Comparison of ENCODE assay signal across 8 cellular contexts in genomic region chr20:36606171-36607116, GRCh38. TPM values are rescaled to one million over a fixed set of nuclear protein-coding genes. Genes with fewer than 3 reads are reported as not detected.
DNase-seq lines count a peak whose midpoint lies in the region; FAIRE-seq and TF ChIP-seq lines count a peak whose summit lies in the region.

No MANE protein-coding gene starts in this region.

- peak overlapping the region; percentile 90 for H3K4me3 ChIP-seq in astrocyte of the spinal cord (ENCODE audit: low read depth, low read length)
- peak overlapping the region; percentile 96 to 100 (median 97) for H3K4me3 ChIP-seq in liver (ENCODE audit: low read depth in 1 of 3, low read length in 3 of 3)
- peak overlapping the region; percentile 44 to 97 (median 90) for H3K4me3 ChIP-seq in transverse colon

- intact Hi-C loops in transverse colon (cut with DNase I; ENCODE audit: low total_unique reads), result loop anchor here (10.0 kb wide), 1 partner anchor 148 kb away; no protein-coding TSS in a partner anchor

- TF ChIP-seq EP300 in transverse colon (IDR thresholded peaks at IDR 0.05; ENCODE audit: low read depth), result no peak

- DNase-seq in GM12891 (ENCODE audit: insufficient read length, low spot score) (no peak), NCI-H460 (ENCODE audit: extremely low read depth, low read depth) (peak; percentile 49), astrocyte of the spinal cord (ENCODE audit: low read depth, low spot score) (peak; percentile 9), transverse colon (peak; percentile 44), GM13976 (ENCODE audit: low spot score) (no peak), NCI-H1694 treated with DMSO at 0.1 percent for 48 hours (lab: John Stamatoyannopoulos, UW) (no peak), DMS153 (lab: John Stamatoyannopoulos, UW) (no peak)

- H3K36me3 ChIP-seq in liver (ENCODE audit: control insufficient read depth in 4 of 4, insufficient read depth in 3 of 4, low read depth in 1 of 4, low read length in 3 of 4) (peaks cover 10 to 27% (median 17%) of the 10 kb centered on the region in 4 donors), transverse colon (peaks cover 0 to 24% (median 10%) of the 10 kb centered on the region in 4 donors)

- H3K27me3 ChIP-seq in liver (ENCODE audit: control insufficient read depth in 4 of 4, insufficient read depth in 4 of 4, low read length in 3 of 4) (no peaks in the 10 kb centered on the region), transverse colon (no peaks in the 10 kb centered on the region)

- FAIRE-seq in GM12891 (lab: Jason Lieb, UNC), result peak; percentile 52

- H3K27ac ChIP-seq in liver (ENCODE audit: low read depth in 1 of 2, low read length in 2 of 2) (peak overlapping the region; percentile 87 to 91), transverse colon (peak overlapping the region; percentile 90 to 98 (median 93))

- TF ChIP-seq RAD21 in liver (IDR thresholded peaks at IDR 0.05), result peak in 1 of 2 donors; percentile 13

- no peaks in the 10 kb centered on the region for H3K9me3 ChIP-seq in liver (ENCODE audit: control insufficient read depth in 4 of 4, low read length in 3 of 4)
- no peaks in the 10 kb centered on the region for H3K9me3 ChIP-seq in transverse colon

- TF ChIP-seq POLR2A in GM12891 (IDR thresholded peaks at IDR 0.05; ENCODE audit: low read depth, low read length) (peak; percentile 11; the same call in 1 of the 2 replicates), transverse colon (IDR thresholded peaks at IDR 0.05) (no peak)

- H3K4me1 ChIP-seq in liver (ENCODE audit: control insufficient read depth in 4 of 4, insufficient read depth in 4 of 4, low read length in 3 of 4) (peaks cover 0 to 24% (median 17%) of the 10 kb centered on the region in 4 donors), transverse colon (peaks cover 8 to 26% (median 20%) of the 10 kb centered on the region in 4 donors)

- TF ChIP-seq CTCF in astrocyte of the spinal cord (IDR thresholded peaks at IDR 0.05; ENCODE audit: low read depth, low read length) (no peak), liver (IDR thresholded peaks at IDR 0.05; ENCODE audit: low read depth, low read length, missing input control) (no peak), transverse colon (IDR thresholded peaks at IDR 0.05) (no peak), GM13976 (IDR thresholded peaks at IDR 0.05; ENCODE audit: borderline replicate concordance, control extremely low read depth, extremely low read depth, insufficient read depth, missing control alignments) (no peak)

- under 1% methylated on average over 29 of the region's 29 CpGs for WGBS in liver
- 0 to 1% methylated on average over 15 to 28 of the region's 29 CpGs for WGBS in transverse colon (ENCODE audit: low coverage in 1 of 2), 2 donors

- peak overlapping the region; percentile 75 to 86 for H3K9ac ChIP-seq in liver (ENCODE audit: low read depth in 1 of 2, low read length in 2 of 2)

- in situ Hi-C loops in astrocyte of the spinal cord (cut with HindIII; ENCODE audit: low sequenced_read_pairs) (no loop called here), transverse colon (cut with MboI; ENCODE audit: low pct_ligation_motif_present in 1 of 4, low pct_unique_long_range_greater_than_20kb in 1 of 4, low sequenced_read_pairs in 3 of 4) (loop anchor here in 3 of 4 donors (10.0 to 25.0 kb wide), 2 partner anchors 52 to 281 kb away; partner anchors contain the start of gene TLDC2 (in 1 of the 3)), GM13976 (cut with MboI; ENCODE audit: low sequenced_read_pairs, unreplicated experiment) (no loop called here)

TF ChIP-seq in GM12891, 5 proteins besides CTCF, POLR2A, EP300 and RAD21:
- TF ChIP-seq POLR2AphosphoS5 (IDR thresholded peaks at IDR 0.05; ENCODE audit: low read depth, low read length) (no peak), PAX5 (IDR thresholded peaks at IDR 0.05; ENCODE audit: insufficient read depth, low read length, severe bottlenecking) (no peak), TAF1 (IDR thresholded peaks at IDR 0.05; ENCODE audit: low read depth, low read length) (no peak), SPI1 (IDR thresholded peaks at IDR 0.05; ENCODE audit: low read depth, low read length) (no peak), POU2F2 (IDR thresholded peaks at IDR 0.05; ENCODE audit: low read depth, low read length) (no peak)

TF ChIP-seq in liver, 16 proteins besides CTCF, POLR2A, EP300 and RAD21:
- peak; percentile 32 to 72 for TF ChIP-seq GABPA (IDR thresholded peaks at IDR 0.05 in 1 of 2, conservative IDR thresholded peaks at IDR 0.05 in 1 of 2)
- no peak for TF ChIP-seq ATF3 (IDR thresholded peaks at IDR 0.05)
- TF ChIP-seq TAF1 (conservative IDR thresholded peaks at IDR 0.05), result no peak
- no peak for TF ChIP-seq NR2F2 (IDR thresholded peaks at IDR 0.05)
- TF ChIP-seq JUND (IDR thresholded peaks at IDR 0.05), result no peak
- peak in 1 of 2 donors; percentile 32 for TF ChIP-seq EGR1 (IDR thresholded peaks at IDR 0.05; ENCODE audit: low read depth in 2 of 2)
- peak; percentile 49 to 56 for TF ChIP-seq HNF4A (conservative IDR thresholded peaks at IDR 0.05)
- TF ChIP-seq HNF4G (IDR thresholded peaks at IDR 0.05), result no peak
- TF ChIP-seq SP1 (IDR thresholded peaks at IDR 0.05), result peak; percentile 23
- no peak for TF ChIP-seq FOXA2 (IDR thresholded peaks at IDR 0.05)
- TF ChIP-seq, protein P1, sequence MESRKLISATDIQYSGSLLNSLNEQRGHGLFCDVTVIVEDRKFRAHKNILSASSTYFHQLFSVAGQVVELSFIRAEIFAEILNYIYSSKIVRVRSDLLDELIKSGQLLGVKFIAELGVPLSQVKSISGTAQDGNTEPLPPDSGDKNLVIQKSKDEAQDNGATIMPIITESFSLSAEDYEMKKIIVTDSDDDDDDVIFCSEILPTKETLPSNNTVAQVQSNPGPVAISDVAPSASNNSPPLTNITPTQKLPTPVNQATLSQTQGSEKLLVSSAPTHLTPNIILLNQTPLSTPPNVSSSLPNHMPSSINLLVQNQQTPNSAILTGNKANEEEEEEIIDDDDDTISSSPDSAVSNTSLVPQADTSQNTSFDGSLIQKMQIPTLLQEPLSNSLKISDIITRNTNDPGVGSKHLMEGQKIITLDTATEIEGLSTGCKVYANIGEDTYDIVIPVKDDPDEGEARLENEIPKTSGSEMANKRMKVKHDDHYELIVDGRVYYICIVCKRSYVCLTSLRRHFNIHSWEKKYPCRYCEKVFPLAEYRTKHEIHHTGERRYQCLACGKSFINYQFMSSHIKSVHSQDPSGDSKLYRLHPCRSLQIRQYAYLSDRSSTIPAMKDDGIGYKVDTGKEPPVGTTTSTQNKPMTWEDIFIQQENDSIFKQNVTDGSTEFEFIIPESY (IDR thresholded peaks at IDR 0.05), result no peak
- TF ChIP-seq FOXA1 (IDR thresholded peaks at IDR 0.05), result no peak
- TF ChIP-seq, protein P2, sequence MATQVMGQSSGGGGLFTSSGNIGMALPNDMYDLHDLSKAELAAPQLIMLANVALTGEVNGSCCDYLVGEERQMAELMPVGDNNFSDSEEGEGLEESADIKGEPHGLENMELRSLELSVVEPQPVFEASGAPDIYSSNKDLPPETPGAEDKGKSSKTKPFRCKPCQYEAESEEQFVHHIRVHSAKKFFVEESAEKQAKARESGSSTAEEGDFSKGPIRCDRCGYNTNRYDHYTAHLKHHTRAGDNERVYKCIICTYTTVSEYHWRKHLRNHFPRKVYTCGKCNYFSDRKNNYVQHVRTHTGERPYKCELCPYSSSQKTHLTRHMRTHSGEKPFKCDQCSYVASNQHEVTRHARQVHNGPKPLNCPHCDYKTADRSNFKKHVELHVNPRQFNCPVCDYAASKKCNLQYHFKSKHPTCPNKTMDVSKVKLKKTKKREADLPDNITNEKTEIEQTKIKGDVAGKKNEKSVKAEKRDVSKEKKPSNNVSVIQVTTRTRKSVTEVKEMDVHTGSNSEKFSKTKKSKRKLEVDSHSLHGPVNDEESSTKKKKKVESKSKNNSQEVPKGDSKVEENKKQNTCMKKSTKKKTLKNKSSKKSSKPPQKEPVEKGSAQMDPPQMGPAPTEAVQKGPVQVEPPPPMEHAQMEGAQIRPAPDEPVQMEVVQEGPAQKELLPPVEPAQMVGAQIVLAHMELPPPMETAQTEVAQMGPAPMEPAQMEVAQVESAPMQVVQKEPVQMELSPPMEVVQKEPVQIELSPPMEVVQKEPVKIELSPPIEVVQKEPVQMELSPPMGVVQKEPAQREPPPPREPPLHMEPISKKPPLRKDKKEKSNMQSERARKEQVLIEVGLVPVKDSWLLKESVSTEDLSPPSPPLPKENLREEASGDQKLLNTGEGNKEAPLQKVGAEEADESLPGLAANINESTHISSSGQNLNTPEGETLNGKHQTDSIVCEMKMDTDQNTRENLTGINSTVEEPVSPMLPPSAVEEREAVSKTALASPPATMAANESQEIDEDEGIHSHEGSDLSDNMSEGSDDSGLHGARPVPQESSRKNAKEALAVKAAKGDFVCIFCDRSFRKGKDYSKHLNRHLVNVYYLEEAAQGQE (IDR thresholded peaks at IDR 0.05), result peak; percentile 46
- peak; percentile 26 for TF ChIP-seq YY1 (IDR thresholded peaks at IDR 0.05)
- peak; percentile 46 to 61 for TF ChIP-seq RXRA (IDR thresholded peaks at IDR 0.05)
- TF ChIP-seq, protein P3, sequence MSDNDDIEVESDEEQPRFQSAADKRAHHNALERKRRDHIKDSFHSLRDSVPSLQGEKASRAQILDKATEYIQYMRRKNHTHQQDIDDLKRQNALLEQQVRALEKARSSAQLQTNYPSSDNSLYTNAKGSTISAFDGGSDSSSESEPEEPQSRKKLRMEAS (IDR thresholded peaks at IDR 0.05), result no peak

RNA-seq across cellular contexts. Expression of gene RAB5IF, which starts 0.9 kb away (rescaled TPM):
- polyA plus RNA-seq in GM12891 (2012; ENCODE audit: low read depth, missing spikeins), result 69.0 TPM
- total RNA-seq in NCI-H460 (2014; rRNA removed; shearing (Covaris generic)), result 247 and 260 TPM in 2 replicates
- 439 and 497 TPM in 2 replicates for polyA plus RNA-seq in NCI-H460 (2014; cell fraction: nucleus; rRNA removed)
- total RNA-seq in liver (10 to 100 TPM; 58.9 to 83.5 TPM), transverse colon (100 to 1,000 TPM in 2 of 4 donors, 10 to 100 TPM in 2; 42.2 to 136 (median 102) TPM)
- 100 to 1,000 TPM; 167 to 170 TPM for polyA plus RNA-seq in liver

RNA-seq across cellular contexts. Expression of gene TGIF2, which starts 33.0 kb away (rescaled TPM):
- polyA plus RNA-seq in GM12891 (2012; ENCODE audit: low read depth, missing spikeins), result 10.3 TPM
- 8.6 and 9.2 TPM in 2 replicates for total RNA-seq in NCI-H460 (2014; rRNA removed; shearing (Covaris generic))
- 5.6 and 6.1 TPM in 2 replicates for polyA plus RNA-seq in NCI-H460 (2014; cell fraction: nucleus; rRNA removed)
- 1 to 10 TPM; 4.8 to 7.9 TPM for total RNA-seq in liver
- polyA plus RNA-seq in liver, result 1 to 10 TPM; 3.7 to 3.9 TPM
- total RNA-seq in transverse colon, result 100 to 1,000 TPM in 1 of 4 donors, 1 to 10 TPM in 2, under 1 TPM in 1; 0.75 to 130 (median 3.9) TPM

RNA-seq across cellular contexts. Expression of gene SLA2, which starts 39.6 kb away (rescaled TPM):
- polyA plus RNA-seq in GM12891 (2012; ENCODE audit: low read depth, missing spikeins), result 0.91 TPM
- 0.05 TPM in 1 of 2 replicates, not detected in the other for total RNA-seq in NCI-H460 (2014; rRNA removed; shearing (Covaris generic))
- polyA plus RNA-seq in NCI-H460 (2014; cell fraction: nucleus; rRNA removed), result not detected in 2 replicates
- total RNA-seq in liver (1 to 10 TPM in 1 of 2 donors, under 1 TPM in 1; 0.59 to 1.6 TPM), transverse colon (1 to 10 TPM in 1 of 4 donors, under 1 TPM in 1, not detected in 2; 0.48 to 2.6 TPM)
- under 1 TPM; 0.18 to 0.24 TPM for polyA plus RNA-seq in liver

Comparison
In these comparisons a context has a peak if more than half of its experiments do, and no peak if none do; other contexts are left out.
1. DNase-seq: peak in NCI-H460 (single experiment), astrocyte of the spinal cord (single experiment) and transverse colon (single experiment); none in GM12891 (single experiment), GM13976 (single experiment), NCI-H1694 treated with DMSO at 0.1 percent for 48 hours (single experiment) and DMS153 (single experiment).
2. in situ Hi-C loops: an anchor here in transverse colon (10.0 to 25.0 kb wide); none called in astrocyte of the spinal cord and GM13976.
3. Peak in every context shown above with its lines, with median percentiles within 50 percentile points of each other: H3K4me3 ChIP-seq.